In genomic region chr1:35564037-35564883, GRCh38 we compare ENCODE assay signal across 8 cellular contexts. TPM values are rescaled to one million over a fixed set of nuclear protein-coding genes. Genes with fewer than 3 reads are reported as not detected.
DNase-seq lines count a peak whose midpoint lies in the region; ATAC-seq and TF ChIP-seq lines count a peak whose summit lies in the region.

No MANE protein-coding gene starts in this region.

- no peak overlapping the region for H3K27ac ChIP-seq in osteoblast (ENCODE audit: low read depth, low read length)
- H3K27ac ChIP-seq in tibial artery, result no peak overlapping the region

- H3K4me1 ChIP-seq in osteoblast (ENCODE audit: insufficient read depth, low read length) (peaks cover 22% of the 10 kb centered on the region), tibial artery (peaks cover 3 to 29% (median 15%) of the 10 kb centered on the region in 4 donors)

- intact Hi-C loops in tibial artery (cut with DNase I; ENCODE audit: low total_unique reads), result loop anchor here (5.0 kb wide), 1 partner anchor 723 kb away; no protein-coding TSS in a partner anchor

- no peak for ATAC-seq in GM19455 (IDR thresholded peaks at IDR 0.05; ENCODE audit: unreplicated experiment)

- H3K9me3 ChIP-seq in osteoblast (ENCODE audit: low read depth, low read length), result no peaks in the 10 kb centered on the region
- H3K9me3 ChIP-seq in tibial artery, result no peaks in the 10 kb centered on the region

- H4K20me1 ChIP-seq in osteoblast (ENCODE audit: insufficient read depth, low read length), result peaks cover 52% of the 10 kb centered on the region

- no peak overlapping the region for H3K4me2 ChIP-seq in osteoblast (ENCODE audit: insufficient read depth, low read length)

- H3K79me2 ChIP-seq in osteoblast (ENCODE audit: insufficient read depth, low read length), result peaks cover 17% of the 10 kb centered on the region

- H3K4me3 ChIP-seq in foreskin fibroblast (ENCODE audit: low read depth in 1 of 2, low read length in 2 of 2), result no peak overlapping the region
- no peak overlapping the region for H3K4me3 ChIP-seq in osteoblast (ENCODE audit: insufficient read depth, low read length)
- no peak overlapping the region for H3K4me3 ChIP-seq in tibial artery

- H3K27me3 ChIP-seq in osteoblast (ENCODE audit: insufficient read depth, low read length) (no peaks in the 10 kb centered on the region), tibial artery (peaks cover 0 to 10% of the 10 kb centered on the region in 2 donors)

- TF ChIP-seq CTCF in foreskin fibroblast (IDR thresholded peaks at IDR 0.05; ENCODE audit: low read depth, low read length) (peak; percentile 72), osteoblast (IDR thresholded peaks at IDR 0.05; ENCODE audit: extremely low read depth, low read depth, low read length) (peak; percentile 85), tibial artery (IDR thresholded peaks at IDR 0.05) (peak; percentile 63 to 71)

- H3K36me3 ChIP-seq in osteoblast (ENCODE audit: insufficient read depth, low read length), result peaks cover 27% of the 10 kb centered on the region
- H3K36me3 ChIP-seq in tibial artery, result peaks cover 0 to 58% (median 23%) of the 10 kb centered on the region in 3 donors

- H2AFZ ChIP-seq in osteoblast (ENCODE audit: low read length), result no peak overlapping the region

- peak; percentile 53 for DNase-seq in GM04504 (ENCODE audit: low read depth)
- peak; percentile 76 to 84 for DNase-seq in Kasumi-1 (lab: John Stamatoyannopoulos, UW)
- DNase-seq in SHP77 (lab: John Stamatoyannopoulos, UW), result peak; percentile 54 to 63
- peak; percentile 63 to 67 for DNase-seq in activated T-helper 1 cell treated with anti-CD3 and anti-CD28 coated beads, Interleukin-2, amount 50 U/mL, for 16 hours (ENCODE audit: low read depth in 1 of 2, low spot score in 1 of 2)
- DNase-seq in foreskin fibroblast, result peak; percentile 61 to 89
- peak; percentile 98 for DNase-seq in osteoblast (ENCODE audit: insufficient read length, low spot score, missing footprints)
- peak; percentile 83 for DNase-seq in tibial artery

RNA-seq across cellular contexts. Expression of gene NCDN, which starts 6.7 kb away (rescaled TPM):
- 25.9 and 30.0 TPM in 2 replicates for total RNA-seq in osteoblast

RNA-seq across cellular contexts. Expression of gene KIAA0319L, which starts 7.1 kb away (rescaled TPM):
- total RNA-seq in osteoblast, result 44.9 and 48.9 TPM in 2 replicates

RNA-seq across cellular contexts. Expression of gene TFAP2E, which starts 8.9 kb away (rescaled TPM):
- under 0.01 and 0.29 TPM in 2 replicates for total RNA-seq in osteoblast
